Comparison of ENCODE assay signal across 11 cellular contexts in genomic region chr17:40596261-40596919, GRCh38. TPM values are rescaled to one million over a fixed set of nuclear protein-coding genes. Genes with fewer than 3 reads are reported as not detected.
DNase-seq lines count a peak whose midpoint lies in the region; ATAC-seq and TF ChIP-seq lines count a peak whose summit lies in the region.
"Had no signal": no experiment of that assay in that cellular context is flagged by ENCODE, and none has a peak within 500 bp of the region (broad histone marks: within the 10 kb centered on the region; RNA-seq: fewer than 3 reads in every experiment).

No MANE protein-coding gene starts in this region.

- CTCF ChIA-PET in activated CD8-positive, alpha-beta T cell treated with anti-CD3 and anti-CD28 coated beads for 36 hours (lab: Charles Lee): interaction anchor here (1.1 to 2.5 kb wide), 5 partner anchors 9 to 34 kb away, joined by 3 to 24 read pairs (median 4); no protein-coding TSS in a partner anchor

- H3K27ac Mint-ChIP-seq in activated CD8-positive, alpha-beta T cell treated with anti-CD3 and anti-CD28 coated beads for 36 hours: peak overlapping the region; percentile 99
- H3K27ac Mint-ChIP-seq: H9 had no signal

- no peaks in the 10 kb centered on the region for H3K27me3 Mint-ChIP-seq in activated CD8-positive, alpha-beta T cell treated with anti-CD3 and anti-CD28 coated beads for 36 hours

- H3K4me1 Mint-ChIP-seq in activated CD8-positive, alpha-beta T cell treated with anti-CD3 and anti-CD28 coated beads for 36 hours (ENCODE audit: low read depth): peaks cover 73% of the 10 kb centered on the region

- no peak for DNase-seq in activated CD4-positive, CD25-positive, alpha-beta regulatory T cell (lab: John Stamatoyannopoulos, UW)
- DNase-seq in NCI-H2029 treated with DMSO at 0.1 percent for 48 hours (lab: John Stamatoyannopoulos, UW) (peak; percentile 38), pons (ENCODE audit: low spot score) (peak; percentile 9), SW 1271 (lab: John Stamatoyannopoulos, UW) (no peak), cortex of kidney (lab: John Stamatoyannopoulos, UW) (no peak), KG1 (lab: John Stamatoyannopoulos, UW) (no peak)
- peak; percentile 84 for DNase-seq in activated CD8-positive, alpha-beta T cell treated with anti-CD3 and anti-CD28 coated beads for 36 hours
- DNase-seq: COR-L47, H9 had no signal

- peak; percentile 56 to 59 for ATAC-seq in activated CD4-positive, CD25-positive, alpha-beta regulatory T cell treated with anti-CD3 and anti-CD28 coated beads, Interleukin-2, amount 50 U/mL, for 24 hours
- peak; percentile 61 for ATAC-seq in activated CD8-positive, alpha-beta T cell treated with anti-CD3 and anti-CD28 coated beads for 36 hours

- peak overlapping the region; percentile 18 for H3K4me3 Mint-ChIP-seq in activated CD8-positive, alpha-beta T cell treated with anti-CD3 and anti-CD28 coated beads for 36 hours
- H3K4me3 Mint-ChIP-seq: H9 had no signal

- intact Hi-C loops in activated CD8-positive, alpha-beta T cell treated with anti-CD3 and anti-CD28 coated beads for 36 hours (cut with micrococcal nuclease): no loop called here

- TF ChIP-seq CTCF in activated CD8-positive, alpha-beta T cell treated with anti-CD3 and anti-CD28 coated beads for 36 hours (IDR thresholded peaks at IDR 0.05): no peak

- POLR2A ChIA-PET in activated CD8-positive, alpha-beta T cell treated with anti-CD3 and anti-CD28 coated beads for 36 hours (lab: Charles Lee): interaction anchor here (0.9 to 4.3 kb wide), 11 partner anchors 9 to 55 kb away, joined by 3 to 87 read pairs (median 6); partner anchors contain the start of gene CCR7

- H3K9me3 Mint-ChIP-seq in activated CD8-positive, alpha-beta T cell treated with anti-CD3 and anti-CD28 coated beads for 36 hours: peaks cover 8% of the 10 kb centered on the region
- H3K9me3 Mint-ChIP-seq: H9 had no signal

- peaks cover 13% of the 10 kb centered on the region for H3K36me3 Mint-ChIP-seq in activated CD8-positive, alpha-beta T cell treated with anti-CD3 and anti-CD28 coated beads for 36 hours (ENCODE audit: low read depth)

RNA-seq across cellular contexts. Expression of gene CCR7, which starts 31.1 kb away (rescaled TPM):
- total RNA-seq in activated CD8-positive, alpha-beta T cell treated with anti-CD3 and anti-CD28 coated beads for 36 hours: 100 to 1,000 TPM; 297 to 302 TPM
- total RNA-seq: SJSA1 had no signal

RNA-seq across cellular contexts. Expression of gene SMARCE1, which starts 51.2 kb away (rescaled TPM):
- 10 to 100 TPM; 87.8 to 92.5 TPM for total RNA-seq in activated CD8-positive, alpha-beta T cell treated with anti-CD3 and anti-CD28 coated beads for 36 hours

Comparison
In these comparisons a context has a peak if more than half of its experiments do, and no peak if none do; other contexts are left out.
1. DNase-seq: peak in NCI-H2029 treated with DMSO at 0.1 percent for 48 hours (single experiment), activated CD8-positive, alpha-beta T cell treated with anti-CD3 and anti-CD28 coated beads for 36 hours (single experiment) and pons (single experiment); none in activated CD4-positive, CD25-positive, alpha-beta regulatory T cell (0 of 4), SW 1271 (0 of 2), cortex of kidney (single experiment) and KG1 (single experiment).